ENCODE assay signal across 13 cellular contexts in genomic region chr3:40073310-40074007, GRCh38.
A peak's percentile ranks its signal among the peaks of the same experiment; 100 is the strongest.
DNase-seq lines count a peak whose midpoint lies in the region; ATAC-seq, FAIRE-seq and TF ChIP-seq lines count a peak whose summit lies in the region.
"Had no signal": no experiment of that assay in that cellular context is flagged by ENCODE, and none has a peak within 500 bp of the region (broad histone marks: within the 10 kb centered on the region; RNA-seq: fewer than 3 reads in every experiment).

No MANE protein-coding gene starts in this region.

- H3K4me3 ChIP-seq in GM23338 = no peak overlapping the region
- no peak overlapping the region for H3K4me3 ChIP-seq in endothelial cell of umbilical vein (replicated peaks in 1 of 3; ENCODE audit: insufficient read depth in 1 of 3, low read depth in 1 of 3, low read length in 3 of 3)
- H3K4me3 ChIP-seq in osteoblast (ENCODE audit: insufficient read depth, low read length) = no peak overlapping the region
- H3K4me3 ChIP-seq in MG63 = no peak overlapping the region

- H3K4me3 Mint-ChIP-seq in GM23338 = no peak overlapping the region
- H3K4me3 Mint-ChIP-seq in activated naive CD4-positive, alpha-beta T cell treated with anti-CD3 and anti-CD28 coated beads for 36 hours = no peak overlapping the region

- no peaks in the 10 kb centered on the region for H4K20me1 ChIP-seq in GM23338 (replicated peaks; ENCODE audit: insufficient read depth)
- no peaks in the 10 kb centered on the region for H4K20me1 ChIP-seq in endothelial cell of umbilical vein (replicated peaks; ENCODE audit: control insufficient read depth, extremely low read depth, insufficient read depth, low read length)
- no peaks in the 10 kb centered on the region for H4K20me1 ChIP-seq in osteoblast (ENCODE audit: insufficient read depth, low read length)

- H3K27ac ChIP-seq in GM23338 (ENCODE audit: low read depth) = no peak overlapping the region
- no peak overlapping the region for H3K27ac ChIP-seq in endothelial cell of umbilical vein (ENCODE audit: insufficient read depth, low read depth, low read length)
- H3K27ac ChIP-seq in osteoblast (ENCODE audit: low read depth, low read length) = no peak overlapping the region

- no peaks in the 10 kb centered on the region for H3K36me3 ChIP-seq in GM23338 (ENCODE audit: insufficient read depth)
- H3K36me3 ChIP-seq in endothelial cell of umbilical vein (ENCODE audit: control insufficient read depth in 2 of 2, extremely low read depth in 1 of 2, insufficient read depth in 2 of 2, low read length in 2 of 2) = no peaks in the 10 kb centered on the region
- no peaks in the 10 kb centered on the region for H3K36me3 ChIP-seq in osteoblast (ENCODE audit: insufficient read depth, low read length)
- no peaks in the 10 kb centered on the region for H3K36me3 ChIP-seq in MG63

- H3K4me1 ChIP-seq in GM23338 (ENCODE audit: insufficient read depth) (no peaks in the 10 kb centered on the region), endothelial cell of umbilical vein (ENCODE audit: control insufficient read depth, extremely low read depth, insufficient read depth, low read length) (no peaks in the 10 kb centered on the region), osteoblast (ENCODE audit: insufficient read depth, low read length) (peaks cover under 1% of the 10 kb centered on the region)

- H3K4me2 ChIP-seq in GM23338 = no peak overlapping the region
- H3K4me2 ChIP-seq in endothelial cell of umbilical vein (ENCODE audit: insufficient read depth, low read length) = no peak overlapping the region
- H3K4me2 ChIP-seq in osteoblast (ENCODE audit: insufficient read depth, low read length) = no peak overlapping the region

- CTCF ChIA-PET in endothelial cell of umbilical vein (lab: Charles Lee) = interaction anchor here (0.7 to 1.2 kb wide), 2 partner anchors 16 to 136 kb away, joined by 3 read pairs; no protein-coding TSS in a partner anchor
- CTCF ChIA-PET in activated naive CD4-positive, alpha-beta T cell treated with anti-CD3 and anti-CD28 coated beads for 36 hours (lab: Charles Lee) = no interaction called here

- no peaks in the 10 kb centered on the region for H3K9me3 ChIP-seq in endothelial cell of umbilical vein (replicated peaks; ENCODE audit: control insufficient read depth, insufficient read depth, low read length)
- no peaks in the 10 kb centered on the region for H3K9me3 ChIP-seq in osteoblast (ENCODE audit: low read depth, low read length)
- H3K9me3 ChIP-seq in MG63 = no peaks in the 10 kb centered on the region

- H3K36me3 Mint-ChIP-seq in GM23338 (ENCODE audit: low read depth) = peaks cover 3% of the 10 kb centered on the region; the same call in 1 of the 3 replicates
- no peaks in the 10 kb centered on the region for H3K36me3 Mint-ChIP-seq in activated naive CD4-positive, alpha-beta T cell treated with anti-CD3 and anti-CD28 coated beads for 36 hours (ENCODE audit: low read depth)

- TF ChIP-seq CTCF in GM23338 (conservative IDR thresholded peaks at IDR 0.05; ENCODE audit: low read depth in 2 of 2) = peak; percentile 52 to 56
- peak; percentile 3 to 20 for TF ChIP-seq CTCF in endothelial cell of umbilical vein (IDR thresholded peaks at IDR 0.05; ENCODE audit: extremely low read depth in 1 of 2, insufficient read depth in 1 of 2, low read depth in 1 of 2, low read length in 2 of 2)
- TF ChIP-seq CTCF in osteoblast (IDR thresholded peaks at IDR 0.05; ENCODE audit: extremely low read depth, low read depth, low read length) = peak; percentile 13

- TF ChIP-seq POLR2A in endothelial cell of umbilical vein (IDR thresholded peaks at IDR 0.05; ENCODE audit: low read depth, low read length) = no peak

- DNase-seq in GM23338 (ENCODE audit: low spot score) (peak; percentile 65), NCI-H69 (lab: John Stamatoyannopoulos, UW) (peak; percentile 9), endothelial cell of umbilical vein (ENCODE audit: low read depth, low spot score) (peak; percentile 12), osteoblast (ENCODE audit: insufficient read length, low spot score, missing footprints) (no peak), MG63 (no peak)
- no peak for DNase-seq in activated naive CD4-positive, alpha-beta T cell treated with anti-CD3 and anti-CD28 coated beads for 36 hours
- DNase-seq: activated naive CD4-positive, alpha-beta T cell treated with Interleukin-2 at 50 U/mL for 16 hours; IMR-90; NCI-H1417 treated with DMSO at 0.1 percent for 48 hours; SHP77 treated with DMSO at 0.1 percent for 48 hours had no signal

- intact Hi-C loops in endothelial cell of umbilical vein (cut with micrococcal nuclease) = no loop called here
- intact Hi-C loops in activated naive CD4-positive, alpha-beta T cell treated with anti-CD3 and anti-CD28 coated beads for 36 hours (cut with micrococcal nuclease) = no loop called here

- H3F3A ChIP-seq in GM23338 (replicated peaks; ENCODE audit: low read depth) = no peaks in the 10 kb centered on the region

- POLR2A ChIA-PET in endothelial cell of umbilical vein (lab: Charles Lee) = no interaction called here

- H3K9me3 Mint-ChIP-seq in GM23338 = peaks cover 5% of the 10 kb centered on the region; the same call in 2 of the 3 replicates
- H3K9me3 Mint-ChIP-seq in activated naive CD4-positive, alpha-beta T cell treated with anti-CD3 and anti-CD28 coated beads for 36 hours = no peaks in the 10 kb centered on the region

- H3K9me2 ChIP-seq in GM23338 (ENCODE audit: insufficient read depth) = 0 out of 2 replicates have a peak, but pooled peaks cover 2% of the 10 kb centered on the region

- H3K27me3 ChIP-seq in GM23338 (ENCODE audit: insufficient read depth) (no peaks in the 10 kb centered on the region), endothelial cell of umbilical vein (ENCODE audit: control insufficient read depth in 2 of 2, insufficient read depth in 2 of 2, low read length in 2 of 2) (no peaks in the 10 kb centered on the region), osteoblast (ENCODE audit: insufficient read depth, low read length) (no peaks in the 10 kb centered on the region), MG63 (no peaks in the 10 kb centered on the region)

- H3K79me2 ChIP-seq in GM23338 (replicated peaks; ENCODE audit: insufficient read depth) = no peaks in the 10 kb centered on the region
- H3K79me2 ChIP-seq in endothelial cell of umbilical vein (ENCODE audit: control insufficient read depth, insufficient read depth, low read length) = no peaks in the 10 kb centered on the region
- no peaks in the 10 kb centered on the region for H3K79me2 ChIP-seq in osteoblast (ENCODE audit: insufficient read depth, low read length)

- H2AFZ ChIP-seq in GM23338 = no peak overlapping the region
- no peak overlapping the region for H2AFZ ChIP-seq in endothelial cell of umbilical vein (ENCODE audit: low read depth, low read length)
- no peak overlapping the region for H2AFZ ChIP-seq in osteoblast (ENCODE audit: low read length)

- dilution Hi-C loops in endothelial cell of umbilical vein (cut with MboI; ENCODE audit: extremely low pct_ligation_motif_present, low sequenced_read_pairs) = no loop called here

- H3K9ac ChIP-seq in endothelial cell of umbilical vein (replicated peaks; ENCODE audit: extremely low read depth, insufficient read depth, low read length) = no peak overlapping the region

- ATAC-seq in GM23338 = peak; percentile 96
- ATAC-seq in HG02981 (IDR thresholded peaks at IDR 0.05; ENCODE audit: unreplicated experiment) = no peak
- ATAC-seq in GM19395 (IDR thresholded peaks at IDR 0.05; ENCODE audit: unreplicated experiment) = no peak

- H3K4me1 Mint-ChIP-seq in GM23338 = peaks cover 7% of the 10 kb centered on the region; the same call in 2 of the 3 replicates
- no peaks in the 10 kb centered on the region for H3K4me1 Mint-ChIP-seq in activated naive CD4-positive, alpha-beta T cell treated with anti-CD3 and anti-CD28 coated beads for 36 hours (ENCODE audit: low read depth)

- peaks cover 8% of the 10 kb centered on the region for H3K27me3 Mint-ChIP-seq in GM23338 (ENCODE audit: insufficient read depth, low read depth, poor library complexity)
- peaks cover 12% of the 10 kb centered on the region for H3K27me3 Mint-ChIP-seq in activated naive CD4-positive, alpha-beta T cell treated with anti-CD3 and anti-CD28 coated beads for 36 hours (ENCODE audit: low read depth)

- H3K27ac Mint-ChIP-seq in GM23338 = no peak overlapping the region
- H3K27ac Mint-ChIP-seq in activated naive CD4-positive, alpha-beta T cell treated with anti-CD3 and anti-CD28 coated beads for 36 hours = no peak overlapping the region

- FAIRE-seq in endothelial cell of umbilical vein (lab: Jason Lieb, UNC) = no peak
- FAIRE-seq: bronchial epithelial cell had no signal

- no peaks in the 10 kb centered on the region for H3K9me1 ChIP-seq in endothelial cell of umbilical vein (replicated peaks; ENCODE audit: control insufficient read depth, extremely low read depth, insufficient read depth, low read length)

- no TSS peak for BruUV-seq in endothelial cell of umbilical vein (replicated peaks; lab: Mats Ljungman, UMichigan)

TF ChIP-seq in GM23338, 12 proteins besides CTCF, POLR2A, EP300 and RAD21:
- TF ChIP-seq ZNF331 (CRISPR knock-in tag; IDR thresholded peaks at IDR 0.05; ENCODE audit: low read depth) (no peak), EZH2phosphoT487 (IDR thresholded peaks at IDR 0.05; ENCODE audit: unreplicated experiment) (no peak)
TF ChIP-seq in GM23338: peak in this region for 0.

TF ChIP-seq in endothelial cell of umbilical vein, 7 proteins besides CTCF, POLR2A, EP300 and RAD21:
- TF ChIP-seq EZH2 (IDR thresholded peaks at IDR 0.05; ENCODE audit: borderline replicate concordance, low read depth, low read length, severe bottlenecking) = no peak

Comparison
In these comparisons a context has a peak if more than half of its experiments do, and no peak if none do; other contexts are left out.
1. DNase-seq: peak in GM23338 (single experiment), NCI-H69 (single experiment) and endothelial cell of umbilical vein (single experiment); none in osteoblast (single experiment), activated naive CD4-positive, alpha-beta T cell treated with anti-CD3 and anti-CD28 coated beads for 36 hours (single experiment) and MG63 (single experiment).
2. Peak in every context shown above with its lines, with median percentiles within 50 percentile points of each other: CTCF ChIP-seq.